ENCODE assay signal across 16 cellular contexts in genomic region chr3:7203969-7204847, GRCh38.
DNase-seq lines count a peak whose midpoint lies in the region; ATAC-seq, FAIRE-seq and TF ChIP-seq lines count a peak whose summit lies in the region.
"Had no signal": no experiment of that assay in that cellular context is flagged by ENCODE, and none has a peak within 500 bp of the region (broad histone marks: within the 10 kb centered on the region; RNA-seq: fewer than 3 reads in every experiment).

No MANE protein-coding gene starts in this region.

- CTCF ChIA-PET in HepG2 (lab: Yijun Ruan, JAX; ENCODE audit: low intra/inter-chr PET ratio, low total read pairs), result no interaction called here

- no peak for TF ChIP-seq POLR2A in HepG2 (IDR thresholded peaks at IDR 0.05; ENCODE audit: insufficient read depth in 1 of 2, low read depth in 2 of 2, low read length in 2 of 2)

- ATAC-seq in HepG2, result no peak
- peak; percentile 40 for ATAC-seq in HG02678 (IDR thresholded peaks at IDR 0.05; ENCODE audit: unreplicated experiment)
- peak; percentile 40 for ATAC-seq in HG03432 (IDR thresholded peaks at IDR 0.05; ENCODE audit: unreplicated experiment)
- peak in 3 of 4 donors; percentile 16 to 54 (median 30) for ATAC-seq in pancreas
- ATAC-seq: gastroesophageal sphincter had no signal

- no peak for DNase-seq in HepG2 (ENCODE audit: low spot score)
- no peak for DNase-seq in pancreas
- DNase-seq in NCI-H2196 treated with DMSO at 0.1 percent for 48 hours (lab: John Stamatoyannopoulos, UW; ENCODE audit: unreplicated experiment), result no peak
- no peak for DNase-seq in NCI-H345 (lab: John Stamatoyannopoulos, UW)
- no peak for DNase-seq in DMS53 treated with DMSO at 0.1 percent for 48 hours (lab: John Stamatoyannopoulos, UW; ENCODE audit: unreplicated experiment)
- DNase-seq: CD4-positive, CD25-positive, alpha-beta regulatory T cell; NCI-H1436; NCI-H446; stimulated activated CD4-positive, alpha-beta T cell treated with anti-CD3 and anti-CD28 coated beads, Interleukin-12 subunit alpha, Interleukin-12 subunit beta, amount 100 ng/mL, for 4 hours; substantia nigra; WERI-Rb-1 had no signal

- H3K4me1 ChIP-seq in liver (ENCODE audit: control insufficient read depth in 4 of 4, insufficient read depth in 4 of 4, low read length in 3 of 4) (peaks cover 7 to 17% (median 16%) of the 10 kb centered on the region in 4 donors), HepG2 (ENCODE audit: insufficient read depth, low read length) (no peaks in the 10 kb centered on the region), pancreas (no peaks in the 10 kb centered on the region)

- 45% methylated on average over 5 of the region's 5 CpGs for WGBS in liver
- WGBS in HepG2 (ENCODE audit: low lambda C conversion rate), result under 1% methylated on average over 5 of the region's 5 CpGs
- 46 to 55% methylated on average over 5 of the region's 5 CpGs for WGBS in pancreas, 2 donors

- TF ChIP-seq RAD21 in liver (IDR thresholded peaks at IDR 0.05) (no peak), HepG2 (CRISPR knock-in tag; IDR thresholded peaks at IDR 0.05) (no peak)

- intact Hi-C loops in HepG2 (cut with micrococcal nuclease; ENCODE audit: unreplicated experiment), result no loop called here
- intact Hi-C loops in pancreas (cut with DNase I), result no loop called here

- TF ChIP-seq CTCF in liver (IDR thresholded peaks at IDR 0.05; ENCODE audit: low read depth, low read length, missing input control) (no peak), HepG2 (CRISPR knock-in tag; IDR thresholded peaks at IDR 0.05) (no peak), pancreas (IDR thresholded peaks at IDR 0.05) (no peak)

- H3K9me3 ChIP-seq in liver (ENCODE audit: control insufficient read depth in 4 of 4, low read length in 3 of 4) (no peaks in the 10 kb centered on the region), HepG2 (ENCODE audit: low read length) (peaks cover 88% of the 10 kb centered on the region), pancreas (no peaks in the 10 kb centered on the region)
- H3K9me3 ChIP-seq: gastroesophageal sphincter had no signal

- no peak overlapping the region for H3K9ac ChIP-seq in liver (ENCODE audit: low read depth in 1 of 2, low read length in 2 of 2)
- no peak overlapping the region for H3K9ac ChIP-seq in HepG2 (ENCODE audit: insufficient read depth, low read depth, low read length)

- TF ChIP-seq EP300 in HepG2 (IDR thresholded peaks at IDR 0.05; ENCODE audit: low read depth in 2 of 2, low read length in 2 of 2) (no peak), HepG2 (CRISPR knock-in tag; IDR thresholded peaks at IDR 0.05; ENCODE audit: borderline replicate concordance) (no peak)

- FAIRE-seq in HepG2 (lab: Jason Lieb, UNC) (no peak), pancreas (lab: Jason Lieb, UNC) (no peak)

- BruUV-seq in HepG2 (replicated peaks; lab: Mats Ljungman, UMichigan), result no TSS peak

- in situ Hi-C loops in HepG2 (cut with HindIII; ENCODE audit: extremely low pct_ligation_motif_present, low pct_unique_long_range_greater_than_20kb), result no loop called here

- H3K27ac ChIP-seq in liver (ENCODE audit: low read depth in 1 of 2, low read length in 2 of 2) (no peak overlapping the region), HepG2 (ENCODE audit: extremely low read length, insufficient read depth, low read length) (no peak overlapping the region), pancreas (no peak overlapping the region)
- H3K27ac ChIP-seq: 22Rv1, gastroesophageal sphincter, WERI-Rb-1 had no signal

- no peaks in the 10 kb centered on the region for H3K36me3 ChIP-seq in liver (ENCODE audit: control insufficient read depth in 4 of 4, insufficient read depth in 3 of 4, low read depth in 1 of 4, low read length in 3 of 4)
- no peaks in the 10 kb centered on the region for H3K36me3 ChIP-seq in HepG2 (replicated peaks in 1 of 2; ENCODE audit: control insufficient read depth in 1 of 2, insufficient read depth in 2 of 2, low read length in 2 of 2)
- no peaks in the 10 kb centered on the region for H3K36me3 ChIP-seq in pancreas
- H3K36me3 ChIP-seq: gastroesophageal sphincter, WERI-Rb-1 had no signal

- POLR2A ChIA-PET in HepG2 (lab: Yijun Ruan, JAX), result no interaction called here

- no peak overlapping the region for H2AFZ ChIP-seq in HepG2 (ENCODE audit: low read length)

- H3K79me2 ChIP-seq in HepG2 (ENCODE audit: insufficient read depth, low read length), result no peaks in the 10 kb centered on the region

- H3K4me2 ChIP-seq in HepG2 (ENCODE audit: low read depth, low read length), result no peak overlapping the region

- H3K27me3 ChIP-seq in liver (ENCODE audit: control insufficient read depth in 4 of 4, insufficient read depth in 4 of 4, low read length in 3 of 4) (no peaks in the 10 kb centered on the region), HepG2 (ENCODE audit: control insufficient read depth in 1 of 2, insufficient read depth in 2 of 2, low read length in 2 of 2) (no peaks in the 10 kb centered on the region), pancreas (no peaks in the 10 kb centered on the region)
- H3K27me3 ChIP-seq: gastroesophageal sphincter had no signal

- H3K4me3 ChIP-seq in liver (ENCODE audit: low read depth in 1 of 3, low read length in 3 of 3) (no peak overlapping the region), HepG2 (replicated peaks in 1 of 3; ENCODE audit: insufficient read depth in 1 of 3, low read depth in 2 of 3, low read length in 3 of 3) (no peak overlapping the region), pancreas (no peak overlapping the region)
- H3K4me3 ChIP-seq: gastroesophageal sphincter had no signal

- H4K20me1 ChIP-seq in HepG2 (ENCODE audit: insufficient read depth, low read length), result no peaks in the 10 kb centered on the region

TF ChIP-seq in liver, 16 proteins besides CTCF, POLR2A, EP300 and RAD21:
- TF ChIP-seq JUND (IDR thresholded peaks at IDR 0.05), result no peak
- TF ChIP-seq REST (IDR thresholded peaks at IDR 0.05), result no peak
- peak; percentile 43 to 72 for TF ChIP-seq HNF4A (conservative IDR thresholded peaks at IDR 0.05)

TF ChIP-seq in HepG2, 621 proteins besides CTCF, POLR2A, EP300 and RAD21:
- TF ChIP-seq REXO4 (CRISPR knock-in tag; IDR thresholded peaks at IDR 0.05; ENCODE audit: borderline replicate concordance), result no peak
- no peak for TF ChIP-seq ETV6 (CRISPR knock-in tag; conservative IDR thresholded peaks at IDR 0.05)
- TF ChIP-seq SPEN (CRISPR knock-in tag; IDR thresholded peaks at IDR 0.05; ENCODE audit: low read depth), result no peak
- TF ChIP-seq ZZZ3 (CRISPR knock-in tag; IDR thresholded peaks at IDR 0.05; ENCODE audit: borderline replicate concordance), result no peak
- no peak for TF ChIP-seq ZNF780A (CRISPR knock-in tag; IDR thresholded peaks at IDR 0.05)
